Comparison of ENCODE assay signal across 16 cellular contexts in genomic region chr4:61004651-61005170, GRCh38.
A peak's percentile ranks its signal among the peaks of the same experiment; 100 is the strongest.
DNase-seq lines count a peak whose midpoint lies in the region; ATAC-seq, FAIRE-seq and TF ChIP-seq lines count a peak whose summit lies in the region.
"Had no signal": no experiment of that assay in that cellular context is flagged by ENCODE, and none has a peak within 500 bp of the region (broad histone marks: within the 10 kb centered on the region; RNA-seq: fewer than 3 reads in every experiment).

No MANE protein-coding gene starts in this region.

- TF ChIP-seq CTCF in RWPE2 (IDR thresholded peaks at IDR 0.05; ENCODE audit: poor library complexity, severe bottlenecking), result no peak
- TF ChIP-seq CTCF in bronchial epithelial cell (IDR thresholded peaks at IDR 0.05; ENCODE audit: insufficient read depth, low read length, severe bottlenecking), result no peak
- TF ChIP-seq CTCF in testis (IDR thresholded peaks at IDR 0.05), result no peak

- intact Hi-C loops in testis (cut with DNase I; ENCODE audit: low total_unique reads), result no loop called here

- no peak overlapping the region for H4K5ac ChIP-seq in mesendoderm (ENCODE audit: low read length)

- H3K56ac ChIP-seq in mesendoderm (ENCODE audit: low read length), result no peak overlapping the region

- H3K9me3 ChIP-seq in RWPE2 (ENCODE audit: severe bottlenecking) (no peaks in the 10 kb centered on the region), testis (no peaks in the 10 kb centered on the region)
- H3K9me3 ChIP-seq: A549, BE2C had no signal

- H2AK5ac ChIP-seq in mesendoderm (ENCODE audit: low read length), result no peak overlapping the region

- no peak for TF ChIP-seq POLR2A in testis (IDR thresholded peaks at IDR 0.05)

- no peak overlapping the region for H2BK5ac ChIP-seq in mesendoderm (ENCODE audit: low read length)

- DNase-seq in RWPE2 (ENCODE audit: low spot score) (no peak), bronchial epithelial cell (ENCODE audit: low read depth) (peak; percentile 43), mesendoderm (peak; percentile 9), D341Med (ENCODE audit: low spot score) (no peak), testis (no peak), mucosa of gallbladder (ENCODE audit: low spot score) (no peak), frontal cortex (ENCODE audit: low spot score in 2 of 2) (no peak)
- DNase-seq: BE2C; CD4-positive, alpha-beta memory T cell; DND-41; GF-D8; H7; IMR-90 had no signal

- no peaks in the 10 kb centered on the region for H3K27me3 ChIP-seq in RWPE2 (ENCODE audit: insufficient read depth, poor library complexity, severe bottlenecking)
- H3K27me3 ChIP-seq in bronchial epithelial cell (ENCODE audit: control insufficient read depth, insufficient read depth, low read length), result no peaks in the 10 kb centered on the region
- H3K27me3 ChIP-seq in mesendoderm (ENCODE audit: insufficient read depth, low read length, poor library complexity), result no peaks in the 10 kb centered on the region
- no peaks in the 10 kb centered on the region for H3K27me3 ChIP-seq in testis
- H3K27me3 ChIP-seq: BE2C had no signal

- H2BK120ac ChIP-seq in mesendoderm (ENCODE audit: low read depth, low read length), result no peak overlapping the region

- no peak overlapping the region for H3K4ac ChIP-seq in mesendoderm (ENCODE audit: low read depth, low read length)

- H3K4me3 ChIP-seq in RWPE2 (ENCODE audit: severe bottlenecking) (no peak overlapping the region), bronchial epithelial cell (ENCODE audit: low read depth, low read length) (no peak overlapping the region), mesendoderm (ENCODE audit: low read length) (no peak overlapping the region), testis (no peak overlapping the region)
- H3K4me3 ChIP-seq: A549, GM23338 had no signal

- H3K27ac ChIP-seq in RWPE2 (ENCODE audit: poor library complexity, severe bottlenecking) (peak overlapping the region; percentile 8), mesendoderm (ENCODE audit: low read depth, low read length) (no peak overlapping the region), testis (no peak overlapping the region)
- H3K27ac ChIP-seq: A549, C4-2B had no signal

- no peaks in the 10 kb centered on the region for H3K79me2 ChIP-seq in mesendoderm (ENCODE audit: control insufficient read depth, insufficient read depth, low read length)

- no peaks in the 10 kb centered on the region for H3K79me1 ChIP-seq in mesendoderm (ENCODE audit: low read length)

- no CpG with 5 or more reads among the region's 1 CpG for WGBS in mesendoderm (ENCODE audit: extremely low coverage, insufficient coverage, low lambda C conversion rate)
- 47 to 53% methylated on average over 1 of the region's 1 CpG for WGBS in testis, 2 donors

- H4K8ac ChIP-seq in mesendoderm (ENCODE audit: low read depth, low read length), result no peak overlapping the region

- H3K36me3 ChIP-seq in RWPE2 (ENCODE audit: low read depth), result no peaks in the 10 kb centered on the region
- H3K36me3 ChIP-seq in bronchial epithelial cell (ENCODE audit: control insufficient read depth, insufficient read depth, low read length), result no peaks in the 10 kb centered on the region
- no peaks in the 10 kb centered on the region for H3K36me3 ChIP-seq in mesendoderm (ENCODE audit: control insufficient read depth, insufficient read depth, low read length)
- H3K36me3 ChIP-seq in testis (ENCODE audit: low read depth, missing control alignments), result no peaks in the 10 kb centered on the region
- H3K36me3 ChIP-seq: BE2C had no signal

- FAIRE-seq in bronchial epithelial cell (lab: Jason Lieb, UNC) (no peak), frontal cortex (lab: Jason Lieb, UNC) (no peak)
- FAIRE-seq: A549 had no signal

- no peak overlapping the region for H3K4me2 ChIP-seq in mesendoderm (ENCODE audit: low read length)
- H3K4me2 ChIP-seq: A549, GM23338 had no signal

- H2BK15ac ChIP-seq in mesendoderm (replicated peaks; ENCODE audit: low read depth), result no peak overlapping the region

- 0 out of 3 replicates have a peak, but pooled peaks have one; percentile 25 for ATAC-seq in RWPE2 (ENCODE audit: low read depth)
- ATAC-seq: A549, GM23338 had no signal

- no peak overlapping the region for H3K18ac ChIP-seq in mesendoderm (ENCODE audit: low read length)

- H3K9ac ChIP-seq in mesendoderm (ENCODE audit: low read length), result no peak overlapping the region

- no peaks in the 10 kb centered on the region for H3K4me1 ChIP-seq in RWPE2 (ENCODE audit: insufficient read depth, poor library complexity, severe bottlenecking)
- H3K4me1 ChIP-seq in mesendoderm (ENCODE audit: control insufficient read depth, low read depth, low read length), result no peaks in the 10 kb centered on the region
- no peaks in the 10 kb centered on the region for H3K4me1 ChIP-seq in testis
- H3K4me1 ChIP-seq: A549, BE2C had no signal

- no peak overlapping the region for H3K23ac ChIP-seq in mesendoderm (ENCODE audit: low read length)

Comparison
In these comparisons a context has a peak if more than half of its experiments do, and no peak if none do; other contexts are left out.
1. DNase-seq: peak in bronchial epithelial cell (single experiment) and mesendoderm (single experiment); none in RWPE2 (single experiment), D341Med (single experiment), testis (single experiment), mucosa of gallbladder (single experiment) and frontal cortex (0 of 2).